ENCODE assay signal across 24 cellular contexts in genomic region chr13:100040196-100040595, GRCh38. TPM values are rescaled to one million over a fixed set of nuclear protein-coding genes. Genes with fewer than 3 reads are reported as not detected.
DNase-seq lines count a peak whose midpoint lies in the region; ATAC-seq, FAIRE-seq and TF ChIP-seq lines count a peak whose summit lies in the region.
"Had no signal": no experiment of that assay in that cellular context is flagged by ENCODE, and none has a peak within 500 bp of the region (broad histone marks: within the 10 kb centered on the region; RNA-seq: fewer than 3 reads in every experiment).

No MANE protein-coding gene starts in this region.

- DNase-seq in NCI-H2107 treated with DMSO at 0.1 percent for 48 hours (lab: John Stamatoyannopoulos, UW; ENCODE audit: unreplicated experiment): peak; percentile 40
- DNase-seq in NCI-H2107 (lab: John Stamatoyannopoulos, UW): no peak
- peak; percentile 3 for DNase-seq in NCI-H2196 treated with DMSO at 0.1 percent for 48 hours (lab: John Stamatoyannopoulos, UW; ENCODE audit: unreplicated experiment)
- DNase-seq in K562 (ENCODE audit: extremely low read depth in 1 of 4, low spot score in 3 of 4): no peak
- DNase-seq in pancreas: no peak
- no peak for DNase-seq in NOMO-1 (lab: John Stamatoyannopoulos, UW; ENCODE audit: unreplicated experiment in 2 of 2)
- DNase-seq in GOT3 (lab: John Stamatoyannopoulos, UW): no peak
- DNase-seq: 8988T; activated CD4-positive, alpha-beta T cell treated with anti-CD3 and anti-CD28 coated beads, Interleukin-2, amount 10 ng/mL, durations not matched to agents 24 days and 14 days; activated CD8-positive, alpha-beta memory T cell treated with anti-CD3 and anti-CD28 coated beads, Interleukin-2, amount 50 U/mL, for 48 hours; activated naive CD4-positive, alpha-beta T cell; body of pancreas; dorsolateral prefrontal cortex; heart left ventricle; islet precursor cell; nephron progenitor cell; stimulated activated naive CD8-positive, alpha-beta T cell treated with anti-CD3 and anti-CD28 coated beads, Interleukin-15, amount 100 ng/mL, for 72 hours; T-helper 9 cell had no signal

- FAIRE-seq in K562 (lab: Jason Lieb, UNC) (no peak), pancreas (lab: Jason Lieb, UNC) (no peak)

- H3K79me2 ChIP-seq in K562 (ENCODE audit: control insufficient read depth, insufficient read depth, low read length): no peaks in the 10 kb centered on the region

- no peak for TF ChIP-seq POLR2A in K562 (conservative IDR thresholded peaks at IDR 0.05)

- no peaks in the 10 kb centered on the region for H3K36me3 ChIP-seq in K562 (ENCODE audit: control insufficient read depth, insufficient read depth, low read length)
- no peaks in the 10 kb centered on the region for H3K36me3 ChIP-seq in pancreas
- H3K36me3 ChIP-seq: heart left ventricle, SJCRH30 had no signal

- H3K9ac ChIP-seq in K562 (ENCODE audit: insufficient read depth in 1 of 2, low read depth in 2 of 2, low read length in 2 of 2): no peak overlapping the region

- H2AFZ ChIP-seq in K562 (ENCODE audit: low read depth, low read length): no peak overlapping the region

- POLR2A ChIA-PET in K562 (lab: Yijun Ruan, JAX): no interaction called here

- no peak overlapping the region for H3K4me2 ChIP-seq in K562 (ENCODE audit: insufficient read depth, low read length)

- no peak overlapping the region for H3K4me3 ChIP-seq in K562
- H3K4me3 ChIP-seq in pancreas: no peak overlapping the region
- H3K4me3 ChIP-seq: body of pancreas, heart left ventricle, SJCRH30 had no signal

- CTCF ChIA-PET in K562 (lab: Yijun Ruan, JAX; ENCODE audit: low intra/inter-chr PET ratio): no interaction called here

- no peaks in the 10 kb centered on the region for H3K9me3 ChIP-seq in K562 (replicated peaks; ENCODE audit: control insufficient read depth, insufficient read depth, low read depth, low read length)
- H3K9me3 ChIP-seq in pancreas: no peaks in the 10 kb centered on the region
- H3K9me3 ChIP-seq: body of pancreas, heart left ventricle, SJCRH30 had no signal

- H3K4me1 ChIP-seq in K562 (replicated peaks in 1 of 2; ENCODE audit: control insufficient read depth in 2 of 2, insufficient read depth in 2 of 2, low read length in 2 of 2) (no peaks in the 10 kb centered on the region), pancreas (peaks cover 0 to 6% (median 4%) of the 10 kb centered on the region in 3 donors)
- H3K4me1 ChIP-seq: heart left ventricle, SJCRH30 had no signal

- intact Hi-C loops in K562 (cut with micrococcal nuclease): loop anchor here (10.0 kb wide), 2 partner anchors 195 to 475 kb away; no protein-coding TSS in a partner anchor
- intact Hi-C loops in pancreas (cut with DNase I): no loop called here

- 0% methylated on average over 3 of the region's 3 CpGs for WGBS in K562 (ENCODE audit: insufficient coverage, low coverage, missing lambda C conversion rate)
- WGBS in pancreas, 2 donors: 17 to 23% methylated on average over 3 of the region's 3 CpGs

- in situ Hi-C loops in K562 (cut with MboI): no loop called here

- H3K27me3 ChIP-seq in K562 (ENCODE audit: control insufficient read depth in 2 of 2, insufficient read depth in 2 of 2, low read length in 2 of 2) (no peaks in the 10 kb centered on the region; a peak in 1 of 5 replicates), pancreas (no peaks in the 10 kb centered on the region)
- H3K27me3 ChIP-seq: body of pancreas, dorsolateral prefrontal cortex, SJCRH30 had no signal

- no peaks in the 10 kb centered on the region for H4K20me1 ChIP-seq in K562 (replicated peaks; ENCODE audit: control insufficient read depth, insufficient read depth, low read length)

- no peak for TF ChIP-seq CTCF in K562 (IDR thresholded peaks at IDR 0.05 in 2 of 3, conservative IDR thresholded peaks at IDR 0.05 in 1 of 3; ENCODE audit: insufficient read depth in 2 of 3, low read depth in 1 of 3, low read length in 3 of 3)
- no peak for TF ChIP-seq CTCF in pancreas (IDR thresholded peaks at IDR 0.05)

- BruUV-seq in K562 (replicated peaks; lab: Mats Ljungman, UMichigan): no TSS peak

- no peaks in the 10 kb centered on the region for H3K9me1 ChIP-seq in K562 (ENCODE audit: control insufficient read depth, insufficient read depth, low read length)

- TF ChIP-seq EP300 in K562 (IDR thresholded peaks at IDR 0.05; ENCODE audit: low read length): no peak

- TF ChIP-seq RAD21 in K562 (CRISPR knock-in tag; conservative IDR thresholded peaks at IDR 0.05 in 1 of 2, IDR thresholded peaks at IDR 0.05 in 1 of 2): no peak

- ATAC-seq in K562 (no peak), pancreas (peak in 3 of 4 donors; percentile 45 to 55 (median 49)), GM21737 (IDR thresholded peaks at IDR 0.05; ENCODE audit: unreplicated experiment) (no peak)
- ATAC-seq: body of pancreas; heart left ventricle; stimulated activated naive CD8-positive, alpha-beta T cell treated with anti-CD3 and anti-CD28 coated beads, Interleukin-15, amount 100 ng/mL, for 72 hours had no signal

- H3K27ac ChIP-seq in K562 (ENCODE audit: extremely low read depth, low read depth, low read length) (no peak overlapping the region), pancreas (no peak overlapping the region)
- H3K27ac ChIP-seq: body of pancreas, C4-2B, dorsolateral prefrontal cortex, heart left ventricle, SJCRH30 had no signal

TF ChIP-seq in K562, 482 proteins besides CTCF, POLR2A, EP300 and RAD21:
- TF ChIP-seq GATAD2A (IDR thresholded peaks at IDR 0.05) (no peak), ARNT (IDR thresholded peaks at IDR 0.05) (no peak), CTBP1 (IDR thresholded peaks at IDR 0.05; ENCODE audit: borderline replicate concordance) (no peak), HDAC6 (IDR thresholded peaks at IDR 0.05; ENCODE audit: low read depth, low read length) (no peak), ZNF644 (tag; IDR thresholded peaks at IDR 0.05; ENCODE audit: low read depth) (no peak), C11orf30 (IDR thresholded peaks at IDR 0.05; ENCODE audit: low read depth) (peak; percentile 54; the same call in 1 of the 2 replicates), ZNF316 (IDR thresholded peaks at IDR 0.05) (peak; percentile 38; the same call in 1 of the 2 replicates), MAFG (tag; conservative IDR thresholded peaks at IDR 0.05) (0 out of 2 replicates have a peak, but pooled peaks have one; percentile 8)
- TF ChIP-seq, protein P1, sequence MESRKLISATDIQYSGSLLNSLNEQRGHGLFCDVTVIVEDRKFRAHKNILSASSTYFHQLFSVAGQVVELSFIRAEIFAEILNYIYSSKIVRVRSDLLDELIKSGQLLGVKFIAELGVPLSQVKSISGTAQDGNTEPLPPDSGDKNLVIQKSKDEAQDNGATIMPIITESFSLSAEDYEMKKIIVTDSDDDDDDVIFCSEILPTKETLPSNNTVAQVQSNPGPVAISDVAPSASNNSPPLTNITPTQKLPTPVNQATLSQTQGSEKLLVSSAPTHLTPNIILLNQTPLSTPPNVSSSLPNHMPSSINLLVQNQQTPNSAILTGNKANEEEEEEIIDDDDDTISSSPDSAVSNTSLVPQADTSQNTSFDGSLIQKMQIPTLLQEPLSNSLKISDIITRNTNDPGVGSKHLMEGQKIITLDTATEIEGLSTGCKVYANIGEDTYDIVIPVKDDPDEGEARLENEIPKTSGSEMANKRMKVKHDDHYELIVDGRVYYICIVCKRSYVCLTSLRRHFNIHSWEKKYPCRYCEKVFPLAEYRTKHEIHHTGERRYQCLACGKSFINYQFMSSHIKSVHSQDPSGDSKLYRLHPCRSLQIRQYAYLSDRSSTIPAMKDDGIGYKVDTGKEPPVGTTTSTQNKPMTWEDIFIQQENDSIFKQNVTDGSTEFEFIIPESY (CRISPR knock-in tag; IDR thresholded peaks at IDR 0.05): no peak
TF ChIP-seq in K562: peak in this region for 3.

RNA-seq across cellular contexts. Expression of gene PCCA, which starts 48.7 kb away (rescaled TPM):
- 20.8 and 54.4 TPM in 2 replicates for total RNA-seq in K562 (2011; cell fraction: chromatin; rRNA removed; ENCODE audit: low replicate concordance)
- total RNA-seq in K562 (2011; cell fraction: nucleolus; rRNA removed): 10.3 and 13.6 TPM in 2 replicates
- total RNA-seq in K562 (2011; cell fraction: nucleoplasm; rRNA removed): 24.3 and 47.7 TPM in 2 replicates
- total RNA-seq in K562 (2014; rRNA removed) (6.6 and 8.1 TPM in 2 replicates), K562 (2014; rRNA removed; fragmentation: Illumina TruSeq; extraction: Trizol) (11.2 and 13.8 TPM in 2 replicates), K562 (2015; rRNA removed; fragmentation: Illumina TruSeq; extraction: Trizol) (8.1 and 10.6 TPM in 2 replicates), K562 (2021) (10.5 and 14.1 TPM in 2 replicates), pancreas (10 to 100 TPM; 20.4 to 32.1 (median 24.1) TPM)
- polyA plus RNA-seq in K562 (2011; rRNA removed) (7.7 and 9.7 TPM in 2 replicates), K562 (2014; fragmentation: Illumina TruSeq; extraction: Trizol) (9.4 and 10.2 TPM in 2 replicates), K562 (2014; fragmentation: Nextera tagmentation; extraction: Ambion mirVana) (1 to 10 TPM; 5.2 to 5.5 TPM), K562 (2014; rRNA removed) (11.1 and 11.3 TPM in 2 replicates), pancreas (10 to 100 TPM; 14.2 to 30.6 TPM)
- 3.0 and 3.8 TPM in 2 replicates for polyA plus RNA-seq in K562 (2011; cell fraction: cytosol; rRNA removed)
- polyA plus RNA-seq in K562 (2011; cell fraction: nucleus; rRNA removed): 7.1 and 7.2 TPM in 2 replicates
- polyA plus RNA-seq in K562 (2012): 9.1 and 10.5 TPM in 2 replicates
- polyA minus RNA-seq in K562 (2011; rRNA and poly(A)+ RNA removed): 28.1 and 28.7 TPM in 2 replicates
- 3.8 and 5.3 TPM in 2 replicates for polyA minus RNA-seq in K562 (2011; cell fraction: cytosol; rRNA and poly(A)+ RNA removed)
- polyA minus RNA-seq in K562 (2011; cell fraction: nucleus; rRNA and poly(A)+ RNA removed): 10.4 and 15.6 TPM in 2 replicates

RNA-seq across cellular contexts. Expression of gene ZIC2, which starts 58.6 kb away (rescaled TPM):
- 5.8 and 7.8 TPM in 2 replicates for total RNA-seq in K562 (2011; cell fraction: chromatin; rRNA removed; ENCODE audit: low replicate concordance)
- total RNA-seq in K562 (2011; cell fraction: nucleolus; rRNA removed): 5.7 and 7.7 TPM in 2 replicates
- 4.1 and 7.0 TPM in 2 replicates for total RNA-seq in K562 (2011; cell fraction: nucleoplasm; rRNA removed)
- 3.7 and 6.1 TPM in 2 replicates for total RNA-seq in K562 (2014; rRNA removed)
- total RNA-seq in K562 (2014; rRNA removed; fragmentation: Illumina TruSeq; extraction: Trizol): 2.3 and 2.4 TPM in 2 replicates
- total RNA-seq in K562 (2015; rRNA removed; fragmentation: Illumina TruSeq; extraction: Trizol): 3.7 and 4.5 TPM in 2 replicates
- total RNA-seq in K562 (2021): 18.0 and 22.1 TPM in 2 replicates
- polyA plus RNA-seq in K562 (2011; rRNA removed): 1.8 and 2.2 TPM in 2 replicates
- polyA plus RNA-seq in K562 (2011; cell fraction: cytosol; rRNA removed): 1.4 and 2.3 TPM in 2 replicates
- polyA plus RNA-seq in K562 (2011; cell fraction: nucleus; rRNA removed): 6.9 and 9.9 TPM in 2 replicates
- 7.4 and 9.3 TPM in 2 replicates for polyA plus RNA-seq in K562 (2012)
- polyA plus RNA-seq in K562 (2014; fragmentation: Illumina TruSeq; extraction: Trizol): 6.5 and 7.3 TPM in 2 replicates
- polyA plus RNA-seq in K562 (2014; fragmentation: Nextera tagmentation; extraction: Ambion mirVana): 1 to 10 TPM; 4.2 to 9.8 TPM
- polyA plus RNA-seq in K562 (2014; rRNA removed): 4.6 and 6.3 TPM in 2 replicates
- polyA minus RNA-seq in K562 (2011; rRNA and poly(A)+ RNA removed): 1.5 and 2.4 TPM in 2 replicates
- polyA minus RNA-seq in K562 (2011; cell fraction: cytosol; rRNA and poly(A)+ RNA removed): 2.9 and 10.6 TPM in 2 replicates
- 7.3 and 9.6 TPM in 2 replicates for polyA minus RNA-seq in K562 (2011; cell fraction: nucleus; rRNA and poly(A)+ RNA removed)
- under 1 TPM in 1 of 6 donors, not detected in 5; 0.47 TPM for total RNA-seq in pancreas
- polyA plus RNA-seq in pancreas: not detected
- total RNA-seq: activated CD4-positive, alpha-beta T cell treated with anti-CD3 and anti-CD28 coated beads, Interleukin-2, amount 10 ng/mL, durations not matched to agents 24 days and 14 days; body of pancreas; heart left ventricle; mesenteric fat pad; renal cortical epithelial cell had no signal
- polyA plus RNA-seq: heart left ventricle, urinary bladder had no signal

Comparison
In these comparisons a context has a peak if more than half of its experiments do, and no peak if none do; other contexts are left out.
1. DNase-seq: peak in NCI-H2107 treated with DMSO at 0.1 percent for 48 hours (single experiment) and NCI-H2196 treated with DMSO at 0.1 percent for 48 hours (single experiment); none in NCI-H2107 (single experiment), K562 (0 of 4), pancreas (0 of 6), NOMO-1 (0 of 2) and GOT3 (single experiment).
2. ATAC-seq: peak in pancreas (3 of 4); none in K562 (single experiment) and GM21737 (single experiment).